Comparison of ENCODE assay signal across 1 cellular context in the genomic region with DNA sequence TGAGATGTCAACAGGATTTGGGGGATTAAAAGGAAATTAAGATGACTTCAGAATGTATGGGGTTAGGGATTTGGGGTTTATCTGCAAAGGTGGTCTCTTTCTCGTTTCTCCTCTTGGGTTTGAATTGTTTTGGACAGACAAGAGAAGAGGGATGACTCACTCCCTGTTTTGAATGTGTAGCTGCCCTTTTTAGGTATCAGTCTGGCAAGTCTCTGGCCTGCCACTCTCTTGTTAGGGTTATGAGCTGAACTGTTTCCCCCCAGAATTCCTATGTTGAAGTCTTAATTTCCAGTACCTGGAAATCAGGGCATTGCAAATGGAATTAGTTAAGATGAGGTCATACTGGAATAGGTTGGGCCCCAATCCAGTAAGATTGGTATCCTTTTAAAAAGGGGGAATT.
TF ChIP-seq lines count a peak whose summit lies in the region.

No MANE protein-coding gene starts in this region.

TF ChIP-seq in WTC11, 78 proteins besides CTCF, POLR2A, EP300 and RAD21:
- TF ChIP-seq, protein P1, sequence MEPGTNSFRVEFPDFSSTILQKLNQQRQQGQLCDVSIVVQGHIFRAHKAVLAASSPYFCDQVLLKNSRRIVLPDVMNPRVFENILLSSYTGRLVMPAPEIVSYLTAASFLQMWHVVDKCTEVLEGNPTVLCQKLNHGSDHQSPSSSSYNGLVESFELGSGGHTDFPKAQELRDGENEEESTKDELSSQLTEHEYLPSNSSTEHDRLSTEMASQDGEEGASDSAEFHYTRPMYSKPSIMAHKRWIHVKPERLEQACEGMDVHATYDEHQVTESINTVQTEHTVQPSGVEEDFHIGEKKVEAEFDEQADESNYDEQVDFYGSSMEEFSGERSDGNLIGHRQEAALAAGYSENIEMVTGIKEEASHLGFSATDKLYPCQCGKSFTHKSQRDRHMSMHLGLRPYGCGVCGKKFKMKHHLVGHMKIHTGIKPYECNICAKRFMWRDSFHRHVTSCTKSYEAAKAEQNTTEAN (CRISPR knock-in tag; IDR thresholded peaks at IDR 0.05), result no peak
- TF ChIP-seq, protein P2, sequence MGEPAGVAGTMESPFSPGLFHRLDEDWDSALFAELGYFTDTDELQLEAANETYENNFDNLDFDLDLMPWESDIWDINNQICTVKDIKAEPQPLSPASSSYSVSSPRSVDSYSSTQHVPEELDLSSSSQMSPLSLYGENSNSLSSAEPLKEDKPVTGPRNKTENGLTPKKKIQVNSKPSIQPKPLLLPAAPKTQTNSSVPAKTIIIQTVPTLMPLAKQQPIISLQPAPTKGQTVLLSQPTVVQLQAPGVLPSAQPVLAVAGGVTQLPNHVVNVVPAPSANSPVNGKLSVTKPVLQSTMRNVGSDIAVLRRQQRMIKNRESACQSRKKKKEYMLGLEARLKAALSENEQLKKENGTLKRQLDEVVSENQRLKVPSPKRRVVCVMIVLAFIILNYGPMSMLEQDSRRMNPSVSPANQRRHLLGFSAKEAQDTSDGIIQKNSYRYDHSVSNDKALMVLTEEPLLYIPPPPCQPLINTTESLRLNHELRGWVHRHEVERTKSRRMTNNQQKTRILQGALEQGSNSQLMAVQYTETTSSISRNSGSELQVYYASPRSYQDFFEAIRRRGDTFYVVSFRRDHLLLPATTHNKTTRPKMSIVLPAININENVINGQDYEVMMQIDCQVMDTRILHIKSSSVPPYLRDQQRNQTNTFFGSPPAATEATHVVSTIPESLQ (CRISPR knock-in tag; IDR thresholded peaks at IDR 0.05), result no peak
- TF ChIP-seq, protein P3, sequence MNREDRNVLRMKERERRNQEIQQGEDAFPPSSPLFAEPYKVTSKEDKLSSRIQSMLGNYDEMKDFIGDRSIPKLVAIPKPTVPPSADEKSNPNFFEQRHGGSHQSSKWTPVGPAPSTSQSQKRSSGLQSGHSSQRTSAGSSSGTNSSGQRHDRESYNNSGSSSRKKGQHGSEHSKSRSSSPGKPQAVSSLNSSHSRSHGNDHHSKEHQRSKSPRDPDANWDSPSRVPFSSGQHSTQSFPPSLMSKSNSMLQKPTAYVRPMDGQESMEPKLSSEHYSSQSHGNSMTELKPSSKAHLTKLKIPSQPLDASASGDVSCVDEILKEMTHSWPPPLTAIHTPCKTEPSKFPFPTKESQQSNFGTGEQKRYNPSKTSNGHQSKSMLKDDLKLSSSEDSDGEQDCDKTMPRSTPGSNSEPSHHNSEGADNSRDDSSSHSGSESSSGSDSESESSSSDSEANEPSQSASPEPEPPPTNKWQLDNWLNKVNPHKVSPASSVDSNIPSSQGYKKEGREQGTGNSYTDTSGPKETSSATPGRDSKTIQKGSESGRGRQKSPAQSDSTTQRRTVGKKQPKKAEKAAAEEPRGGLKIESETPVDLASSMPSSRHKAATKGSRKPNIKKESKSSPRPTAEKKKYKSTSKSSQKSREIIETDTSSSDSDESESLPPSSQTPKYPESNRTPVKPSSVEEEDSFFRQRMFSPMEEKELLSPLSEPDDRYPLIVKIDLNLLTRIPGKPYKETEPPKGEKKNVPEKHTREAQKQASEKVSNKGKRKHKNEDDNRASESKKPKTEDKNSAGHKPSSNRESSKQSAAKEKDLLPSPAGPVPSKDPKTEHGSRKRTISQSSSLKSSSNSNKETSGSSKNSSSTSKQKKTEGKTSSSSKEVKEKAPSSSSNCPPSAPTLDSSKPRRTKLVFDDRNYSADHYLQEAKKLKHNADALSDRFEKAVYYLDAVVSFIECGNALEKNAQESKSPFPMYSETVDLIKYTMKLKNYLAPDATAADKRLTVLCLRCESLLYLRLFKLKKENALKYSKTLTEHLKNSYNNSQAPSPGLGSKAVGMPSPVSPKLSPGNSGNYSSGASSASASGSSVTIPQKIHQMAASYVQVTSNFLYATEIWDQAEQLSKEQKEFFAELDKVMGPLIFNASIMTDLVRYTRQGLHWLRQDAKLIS (CRISPR knock-in tag; IDR thresholded peaks at IDR 0.05; ENCODE audit: borderline replicate concordance), result no peak
- TF ChIP-seq, protein P4, sequence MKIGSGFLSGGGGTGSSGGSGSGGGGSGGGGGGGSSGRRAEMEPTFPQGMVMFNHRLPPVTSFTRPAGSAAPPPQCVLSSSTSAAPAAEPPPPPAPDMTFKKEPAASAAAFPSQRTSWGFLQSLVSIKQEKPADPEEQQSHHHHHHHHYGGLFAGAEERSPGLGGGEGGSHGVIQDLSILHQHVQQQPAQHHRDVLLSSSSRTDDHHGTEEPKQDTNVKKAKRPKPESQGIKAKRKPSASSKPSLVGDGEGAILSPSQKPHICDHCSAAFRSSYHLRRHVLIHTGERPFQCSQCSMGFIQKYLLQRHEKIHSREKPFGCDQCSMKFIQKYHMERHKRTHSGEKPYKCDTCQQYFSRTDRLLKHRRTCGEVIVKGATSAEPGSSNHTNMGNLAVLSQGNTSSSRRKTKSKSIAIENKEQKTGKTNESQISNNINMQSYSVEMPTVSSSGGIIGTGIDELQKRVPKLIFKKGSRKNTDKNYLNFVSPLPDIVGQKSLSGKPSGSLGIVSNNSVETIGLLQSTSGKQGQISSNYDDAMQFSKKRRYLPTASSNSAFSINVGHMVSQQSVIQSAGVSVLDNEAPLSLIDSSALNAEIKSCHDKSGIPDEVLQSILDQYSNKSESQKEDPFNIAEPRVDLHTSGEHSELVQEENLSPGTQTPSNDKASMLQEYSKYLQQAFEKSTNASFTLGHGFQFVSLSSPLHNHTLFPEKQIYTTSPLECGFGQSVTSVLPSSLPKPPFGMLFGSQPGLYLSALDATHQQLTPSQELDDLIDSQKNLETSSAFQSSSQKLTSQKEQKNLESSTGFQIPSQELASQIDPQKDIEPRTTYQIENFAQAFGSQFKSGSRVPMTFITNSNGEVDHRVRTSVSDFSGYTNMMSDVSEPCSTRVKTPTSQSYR (CRISPR knock-in tag; IDR thresholded peaks at IDR 0.05), result no peak
- TF ChIP-seq KAT7 (CRISPR knock-in tag; IDR thresholded peaks at IDR 0.05; ENCODE audit: borderline replicate concordance) (no peak), NR2C2 (CRISPR knock-in tag; IDR thresholded peaks at IDR 0.05) (no peak), RORB (CRISPR knock-in tag; IDR thresholded peaks at IDR 0.05) (no peak), NFE2L1 (CRISPR knock-in tag; IDR thresholded peaks at IDR 0.05) (no peak), MYBL2 (CRISPR knock-in tag; IDR thresholded peaks at IDR 0.05) (no peak), SMAD4 (CRISPR knock-in tag; IDR thresholded peaks at IDR 0.05) (no peak), ATF1 (CRISPR knock-in tag; IDR thresholded peaks at IDR 0.05) (no peak), SOX15 (CRISPR knock-in tag; IDR thresholded peaks at IDR 0.05) (no peak), GTF2I (CRISPR knock-in tag; conservative IDR thresholded peaks at IDR 0.05) (no peak)
- TF ChIP-seq, protein P5, sequence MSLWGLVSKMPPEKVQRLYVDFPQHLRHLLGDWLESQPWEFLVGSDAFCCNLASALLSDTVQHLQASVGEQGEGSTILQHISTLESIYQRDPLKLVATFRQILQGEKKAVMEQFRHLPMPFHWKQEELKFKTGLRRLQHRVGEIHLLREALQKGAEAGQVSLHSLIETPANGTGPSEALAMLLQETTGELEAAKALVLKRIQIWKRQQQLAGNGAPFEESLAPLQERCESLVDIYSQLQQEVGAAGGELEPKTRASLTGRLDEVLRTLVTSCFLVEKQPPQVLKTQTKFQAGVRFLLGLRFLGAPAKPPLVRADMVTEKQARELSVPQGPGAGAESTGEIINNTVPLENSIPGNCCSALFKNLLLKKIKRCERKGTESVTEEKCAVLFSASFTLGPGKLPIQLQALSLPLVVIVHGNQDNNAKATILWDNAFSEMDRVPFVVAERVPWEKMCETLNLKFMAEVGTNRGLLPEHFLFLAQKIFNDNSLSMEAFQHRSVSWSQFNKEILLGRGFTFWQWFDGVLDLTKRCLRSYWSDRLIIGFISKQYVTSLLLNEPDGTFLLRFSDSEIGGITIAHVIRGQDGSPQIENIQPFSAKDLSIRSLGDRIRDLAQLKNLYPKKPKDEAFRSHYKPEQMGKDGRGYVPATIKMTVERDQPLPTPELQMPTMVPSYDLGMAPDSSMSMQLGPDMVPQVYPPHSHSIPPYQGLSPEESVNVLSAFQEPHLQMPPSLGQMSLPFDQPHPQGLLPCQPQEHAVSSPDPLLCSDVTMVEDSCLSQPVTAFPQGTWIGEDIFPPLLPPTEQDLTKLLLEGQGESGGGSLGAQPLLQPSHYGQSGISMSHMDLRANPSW (CRISPR knock-in tag; conservative IDR thresholded peaks at IDR 0.05; ENCODE audit: low read depth), result no peak
- TF ChIP-seq, protein P6, sequence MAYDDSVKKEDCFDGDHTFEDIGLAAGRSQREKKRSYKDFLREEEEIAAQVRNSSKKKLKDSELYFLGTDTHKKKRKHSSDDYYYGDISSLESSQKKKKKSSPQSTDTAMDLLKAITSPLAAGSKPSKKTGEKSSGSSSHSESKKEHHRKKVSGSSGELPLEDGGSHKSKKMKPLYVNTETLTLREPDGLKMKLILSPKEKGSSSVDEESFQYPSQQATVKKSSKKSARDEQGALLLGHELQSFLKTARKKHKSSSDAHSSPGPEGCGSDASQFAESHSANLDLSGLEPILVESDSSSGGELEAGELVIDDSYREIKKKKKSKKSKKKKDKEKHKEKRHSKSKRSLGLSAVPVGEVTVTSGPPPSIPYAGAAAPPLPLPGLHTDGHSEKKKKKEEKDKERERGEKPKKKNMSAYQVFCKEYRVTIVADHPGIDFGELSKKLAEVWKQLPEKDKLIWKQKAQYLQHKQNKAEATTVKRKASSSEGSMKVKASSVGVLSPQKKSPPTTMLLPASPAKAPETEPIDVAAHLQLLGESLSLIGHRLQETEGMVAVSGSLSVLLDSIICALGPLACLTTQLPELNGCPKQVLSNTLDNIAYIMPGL (CRISPR knock-in tag; IDR thresholded peaks at IDR 0.05), result no peak
- TF ChIP-seq, protein P7, sequence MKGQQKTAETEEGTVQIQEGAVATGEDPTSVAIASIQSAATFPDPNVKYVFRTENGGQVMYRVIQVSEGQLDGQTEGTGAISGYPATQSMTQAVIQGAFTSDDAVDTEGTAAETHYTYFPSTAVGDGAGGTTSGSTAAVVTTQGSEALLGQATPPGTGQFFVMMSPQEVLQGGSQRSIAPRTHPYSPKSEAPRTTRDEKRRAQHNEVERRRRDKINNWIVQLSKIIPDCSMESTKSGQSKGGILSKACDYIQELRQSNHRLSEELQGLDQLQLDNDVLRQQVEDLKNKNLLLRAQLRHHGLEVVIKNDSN (CRISPR knock-in tag; IDR thresholded peaks at IDR 0.05), result no peak
TF ChIP-seq in WTC11: peak in this region for 0.
